In genomic region chr1:119662034-119662437, GRCh38 we compare ENCODE assay signal across 12 cellular contexts. TPM values are rescaled to one million over a fixed set of nuclear protein-coding genes. Genes with fewer than 3 reads are reported as not detected.
DNase-seq lines count a peak whose midpoint lies in the region; ATAC-seq, FAIRE-seq and TF ChIP-seq lines count a peak whose summit lies in the region.
"Had no signal": no experiment of that assay in that cellular context is flagged by ENCODE, and none has a peak within 500 bp of the region (broad histone marks: within the 10 kb centered on the region; RNA-seq: fewer than 3 reads in every experiment).

No MANE protein-coding gene starts in this region.

- no peaks in the 10 kb centered on the region for H4K20me1 ChIP-seq in PC-3 (ENCODE audit: low read length)

- no peak for TF ChIP-seq CTCF in GM20000 (IDR thresholded peaks at IDR 0.05; ENCODE audit: extremely low read depth, missing control alignments)
- no peak for TF ChIP-seq CTCF in PC-3 (conservative IDR thresholded peaks at IDR 0.05; ENCODE audit: low read depth, low read length)
- TF ChIP-seq CTCF in vagina (IDR thresholded peaks at IDR 0.05): no peak
- TF ChIP-seq CTCF in kidney (IDR thresholded peaks at IDR 0.05; ENCODE audit: borderline replicate concordance, extremely low read depth, insufficient read depth): no peak
- no peak for TF ChIP-seq CTCF in GM13976 (IDR thresholded peaks at IDR 0.05; ENCODE audit: borderline replicate concordance, control extremely low read depth, extremely low read depth, insufficient read depth, missing control alignments)
- TF ChIP-seq CTCF in GM10266 (IDR thresholded peaks at IDR 0.05; ENCODE audit: control insufficient read depth, insufficient read depth, low read depth, missing control alignments): no peak

- in situ Hi-C loops in GM13976 (cut with MboI; ENCODE audit: low sequenced_read_pairs, unreplicated experiment): loop anchor here (5.0 kb wide), 1 partner anchor 45 kb away; no protein-coding TSS in a partner anchor

- BruUV-seq in PC-3 (replicated peaks; lab: Mats Ljungman, UMichigan): no TSS peak

- no peaks in the 10 kb centered on the region for H3K9me2 ChIP-seq in PC-3 (replicated peaks; ENCODE audit: low read length)

- intact Hi-C loops in PC-3 (cut with micrococcal nuclease) (loop anchor here (1.0 kb wide), 1 partner anchor 49 kb away; no protein-coding TSS in a partner anchor), vagina (cut with DNase I) (loop anchor here (2.0 kb wide), 1 partner anchor 49 kb away; no protein-coding TSS in a partner anchor), kidney (cut with DNase I) (loop anchor here (5.0 kb wide), 1 partner anchor 50 kb away; no protein-coding TSS in a partner anchor)

- H3K36me3 ChIP-seq in PC-3 (ENCODE audit: low read depth, low read length): no peaks in the 10 kb centered on the region
- no peaks in the 10 kb centered on the region for H3K36me3 ChIP-seq in vagina
- H3K36me3 ChIP-seq in kidney (ENCODE audit: control insufficient read depth in 1 of 2, insufficient read depth in 2 of 2, low read length in 2 of 2): no peaks in the 10 kb centered on the region
- H3K36me3 ChIP-seq: uterus had no signal

- peak overlapping the region; percentile 41; the same call in 1 of the 2 replicates for H2AFZ ChIP-seq in PC-3 (ENCODE audit: low read length)

- no peaks in the 10 kb centered on the region for H3K79me2 ChIP-seq in PC-3 (ENCODE audit: low read length)

- H3K9me3 ChIP-seq in PC-3 (ENCODE audit: low read length) (no peaks in the 10 kb centered on the region), vagina (no peaks in the 10 kb centered on the region), kidney (ENCODE audit: control insufficient read depth in 1 of 2, low read length in 2 of 2) (no peaks in the 10 kb centered on the region)
- H3K9me3 ChIP-seq: uterus had no signal

- H3K27me3 ChIP-seq in PC-3 (ENCODE audit: low read length) (no peaks in the 10 kb centered on the region), vagina (no peaks in the 10 kb centered on the region)
- H3K27me3 ChIP-seq: uterus had no signal

- no peak for TF ChIP-seq POLR2A in vagina (IDR thresholded peaks at IDR 0.05)

- CTCF ChIA-PET in PC-3 (lab: Charles Lee): interaction anchor here (1.4 to 1.6 kb wide), 2 partner anchors 14 to 48 kb away, joined by 3 read pairs; partner anchors contain the start of gene ZNF697

- H3K27ac ChIP-seq in PC-3 (ENCODE audit: low read length) (peak overlapping the region; percentile 6; the same call in 1 of the 2 replicates), vagina (no peak overlapping the region), kidney (ENCODE audit: low read depth in 2 of 2, low read length in 2 of 2) (no peak overlapping the region)
- H3K27ac ChIP-seq: uterus had no signal

- peak; percentile 84 for ATAC-seq in GM18502 (IDR thresholded peaks at IDR 0.05; ENCODE audit: poor library complexity, unreplicated experiment)
- ATAC-seq in HG02938 (IDR thresholded peaks at IDR 0.05; ENCODE audit: unreplicated experiment): peak; percentile 60
- ATAC-seq in PC-3: peak; percentile 55
- ATAC-seq: left cardiac atrium had no signal

- FAIRE-seq in kidney (lab: Jason Lieb, UNC): no peak

- H3F3A ChIP-seq in PC-3 (ENCODE audit: low read length, unreplicated experiment): no peaks in the 10 kb centered on the region

- POLR2A ChIA-PET in PC-3 (lab: Charles Lee; ENCODE audit: unreplicated experiment): interaction anchor here (0.6 kb wide), 1 partner anchor 49 kb away, joined by 4 read pairs; no protein-coding TSS in a partner anchor

- H3K9ac ChIP-seq in PC-3 (ENCODE audit: low read length) (no peak overlapping the region), kidney (ENCODE audit: low read length in 2 of 2) (no peak overlapping the region)

- DNase-seq in GM20000 (ENCODE audit: low spot score) (peak; percentile 39), PC-3 (peak; percentile 25), vagina (ENCODE audit: extremely low spot score in 2 of 2) (no peak), kidney (no peak), GM13976 (ENCODE audit: low spot score) (no peak), GM10266 (ENCODE audit: extremely low spot score) (no peak)
- DNase-seq: activated T-cell treated with anti-CD3 and anti-CD28 coated beads, Interleukin-2, amount 50 U/mL, for 48 hours; left cardiac atrium; NCI-H187 treated with DMSO at 0.1 percent for 48 hours; uterus had no signal

- no peak overlapping the region for H3K4me2 ChIP-seq in PC-3 (ENCODE audit: low read length)

- peaks cover 28% of the 10 kb centered on the region for H3K4me1 ChIP-seq in PC-3 (ENCODE audit: insufficient read depth, low read length)
- peaks cover 17% of the 10 kb centered on the region for H3K4me1 ChIP-seq in vagina
- H3K4me1 ChIP-seq in kidney (ENCODE audit: control insufficient read depth in 1 of 2, insufficient read depth in 1 of 2, low read depth in 1 of 2, low read length in 2 of 2): peaks cover 6 to 9% of the 10 kb centered on the region in 2 donors
- H3K4me1 ChIP-seq: uterus had no signal

- H3K4me3 ChIP-seq in PC-3 (ENCODE audit: low read length) (no peak overlapping the region), vagina (no peak overlapping the region), kidney (ENCODE audit: low read length in 2 of 2) (no peak overlapping the region)
- H3K4me3 ChIP-seq: uterus had no signal

RNA-seq across cellular contexts. Expression of gene ZNF697, which starts 14.0 kb away (rescaled TPM):
- 3.9 and 5.3 TPM in 2 replicates for total RNA-seq in PC-3 (2014; rRNA removed)
- 3.7 TPM for total RNA-seq in vagina
- total RNA-seq in kidney: 8.3 TPM
- 4.1 TPM for polyA plus RNA-seq in kidney (ENCODE audit: insufficient read depth, low read depth, low replicate concordance)

RNA-seq across cellular contexts. Expression of gene PHGDH, which starts 49.7 kb away (rescaled TPM):
- total RNA-seq in PC-3 (2014; rRNA removed) (134 and 155 TPM in 2 replicates), vagina (92.6 TPM), kidney (71.9 TPM)
- polyA plus RNA-seq in kidney (ENCODE audit: insufficient read depth, low read depth, low replicate concordance): 126 TPM

Comparison
In these comparisons a context has a peak if more than half of its experiments do, and no peak if none do; other contexts are left out.
1. DNase-seq: peak in GM20000 (single experiment) and PC-3 (single experiment); none in vagina (0 of 2), kidney (single experiment), GM13976 (single experiment) and GM10266 (single experiment).
2. Peak in every context shown above with its lines, with median percentiles within 50 percentile points of each other: ATAC-seq.